ENCODE assay signal across 26 cellular contexts in the genomic region with DNA sequence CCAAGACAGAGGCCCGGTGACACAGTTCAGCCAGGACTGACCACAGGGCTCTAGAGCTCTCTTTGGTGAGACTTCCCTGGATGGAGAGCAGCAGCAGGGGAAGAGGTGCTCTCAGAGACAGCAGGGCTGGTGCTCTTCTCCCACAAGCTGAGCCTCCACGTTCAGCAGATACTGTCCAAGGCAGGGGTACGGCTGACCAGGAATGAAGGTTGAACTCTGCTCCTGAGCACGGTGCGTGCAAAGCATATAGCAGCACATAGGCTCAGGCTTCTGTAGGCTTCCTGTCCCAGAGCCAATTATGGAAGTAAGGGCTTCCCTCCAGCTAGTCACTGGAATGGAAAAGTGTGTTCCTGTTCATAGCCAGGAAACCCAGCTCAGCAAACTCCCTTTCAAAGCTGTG. TPM values are rescaled to one million over a fixed set of nuclear protein-coding genes. Genes with fewer than 3 reads are reported as not detected.
A peak's percentile ranks its signal among the peaks of the same experiment; 100 is the strongest.
DNase-seq lines count a peak whose midpoint lies in the region; FAIRE-seq and TF ChIP-seq lines count a peak whose summit lies in the region.
"Had no signal": no experiment of that assay in that cellular context is flagged by ENCODE, and none has a peak within 500 bp of the region (broad histone marks: within the 10 kb centered on the region; RNA-seq: fewer than 3 reads in every experiment).

No MANE protein-coding gene starts in this region.

- H2AFZ ChIP-seq in neuronal stem cell (ENCODE audit: low read length): no peak overlapping the region

- H2BK15ac ChIP-seq in neuronal stem cell (ENCODE audit: low read length): peak overlapping the region; percentile 2

- TF ChIP-seq CTCF in chondrocyte (IDR thresholded peaks at IDR 0.05) (no peak), kidney (IDR thresholded peaks at IDR 0.05; ENCODE audit: borderline replicate concordance, extremely low read depth, insufficient read depth) (no peak), spleen (IDR thresholded peaks at IDR 0.05 in 8 of 11, conservative IDR thresholded peaks at IDR 0.05 in 3 of 11) (no peak), testis (IDR thresholded peaks at IDR 0.05) (no peak), tibial artery (IDR thresholded peaks at IDR 0.05) (no peak)

- H3K23ac ChIP-seq in neuronal stem cell (ENCODE audit: low read depth, low read length, poor library complexity): no peak overlapping the region

- H3K4me3 Mint-ChIP-seq in chondrocyte (ENCODE audit: unreplicated experiment): no peak overlapping the region
- H3K4me3 Mint-ChIP-seq: CD14-positive monocyte; CD4-positive, alpha-beta T cell; CD8-positive, alpha-beta memory T cell had no signal

- TF ChIP-seq POLR2A in spleen (IDR thresholded peaks at IDR 0.05) (no peak), testis (IDR thresholded peaks at IDR 0.05) (no peak)

- no peaks in the 10 kb centered on the region for H3K9me3 Mint-ChIP-seq in chondrocyte (ENCODE audit: low read depth)
- H3K9me3 Mint-ChIP-seq: CD14-positive monocyte; CD4-positive, alpha-beta T cell; CD8-positive, alpha-beta memory T cell had no signal

- H3K9ac ChIP-seq in kidney (ENCODE audit: low read length in 2 of 2) (no peak overlapping the region), neuronal stem cell (ENCODE audit: low read depth, low read length, poor library complexity) (no peak overlapping the region)
- H3K9ac ChIP-seq: BLaER1 treated with 17β-estradiol and CSF1 and Interleukin-3, amounts not matched to agents 10 nM and 100 nM had no signal

- intact Hi-C loops in kidney (cut with DNase I): no loop called here
- intact Hi-C loops in spleen (cut with DNase I; ENCODE audit: low total_unique reads): no loop called here
- intact Hi-C loops in testis (cut with DNase I; ENCODE audit: low total_unique reads): no loop called here
- intact Hi-C loops in tibial artery (cut with DNase I; ENCODE audit: low total_unique reads): no loop called here

- H3K4me2 ChIP-seq in neuronal stem cell (ENCODE audit: insufficient read depth, low read length, poor library complexity, severe bottlenecking): no peak overlapping the region
- H3K4me2 ChIP-seq: A549; BLaER1 treated with 17β-estradiol and CSF1 and Interleukin-3, amounts not matched to agents 10 nM and 100 nM had no signal

- H2BK5ac ChIP-seq in neuronal stem cell (ENCODE audit: low read length): no peak overlapping the region

- no peaks in the 10 kb centered on the region for H3K36me3 ChIP-seq in kidney (ENCODE audit: control insufficient read depth in 1 of 2, insufficient read depth in 2 of 2, low read length in 2 of 2)
- H3K36me3 ChIP-seq in neuronal stem cell (replicated peaks in 1 of 2; ENCODE audit: control insufficient read depth in 2 of 2, insufficient read depth in 2 of 2, low read length in 2 of 2): no peaks in the 10 kb centered on the region
- no peaks in the 10 kb centered on the region for H3K36me3 ChIP-seq in spleen
- H3K36me3 ChIP-seq in testis (ENCODE audit: low read depth, missing control alignments): no peaks in the 10 kb centered on the region
- no peaks in the 10 kb centered on the region for H3K36me3 ChIP-seq in tibial artery
- H3K36me3 ChIP-seq: BE2C; BLaER1 treated with 17β-estradiol and CSF1 and Interleukin-3, amounts not matched to agents 10 nM and 100 nM had no signal

- no CpG with 5 or more reads among the region's 5 CpGs for WGBS in neuronal stem cell (ENCODE audit: extremely low coverage in 2 of 2, insufficient read length in 2 of 2, insufficient replicate concordance in 1 of 2), 2 donors
- WGBS in spleen, 5 donors: 42 to 82% (median 67%) methylated on average over 3 to 5 of the region's 5 CpGs
- WGBS in testis, 2 donors: 64 to 76% methylated on average over 5 of the region's 5 CpGs

- peak overlapping the region; percentile 2 for H3K18ac ChIP-seq in neuronal stem cell (ENCODE audit: low read length)

- H3K27me3 ChIP-seq in neuronal stem cell (ENCODE audit: control insufficient read depth in 3 of 3, insufficient read depth in 3 of 3, low read depth in 1 of 3, low read length in 3 of 3) (peaks cover 0 to 92% (median 9%) of the 10 kb centered on the region in 3 experiments), spleen (replicated peaks in 1 of 7) (peaks cover 0 to 62% (median 8%) of the 10 kb centered on the region in 7 donors), testis (no peaks in the 10 kb centered on the region), tibial artery (peaks cover 0 to 26% of the 10 kb centered on the region in 2 donors)
- H3K27me3 ChIP-seq: BE2C had no signal

- H3K4me3 ChIP-seq in kidney (ENCODE audit: low read length in 2 of 2) (no peak overlapping the region), neuronal stem cell (ENCODE audit: low read length in 2 of 2) (no peak overlapping the region), spleen (no peak overlapping the region), testis (no peak overlapping the region), tibial artery (no peak overlapping the region)
- H3K4me3 ChIP-seq: A549; BLaER1 treated with 17β-estradiol and CSF1 and Interleukin-3, amounts not matched to agents 10 nM and 100 nM; GM12878 had no signal

- H3K27me3 Mint-ChIP-seq in chondrocyte (ENCODE audit: low read depth): peaks cover 9% of the 10 kb centered on the region

- H2BK12ac ChIP-seq in neuronal stem cell (ENCODE audit: low read length): no peak overlapping the region

- no peak overlapping the region for H3K14ac ChIP-seq in neuronal stem cell (ENCODE audit: low read length)

- H4K8ac ChIP-seq in neuronal stem cell (ENCODE audit: low read depth, low read length): no peak overlapping the region

- H3K27ac ChIP-seq in kidney (ENCODE audit: low read depth in 2 of 2, low read length in 2 of 2) (no peak overlapping the region), neuronal stem cell (replicated peaks; ENCODE audit: low read length) (no peak overlapping the region), spleen (no peak overlapping the region), testis (no peak overlapping the region), tibial artery (no peak overlapping the region)
- H3K27ac ChIP-seq: BLaER1 treated with 17β-estradiol and CSF1 and Interleukin-3, amounts not matched to agents 10 nM and 100 nM had no signal

- H4K91ac ChIP-seq in neuronal stem cell (ENCODE audit: low read depth, low read length, poor library complexity): no peak overlapping the region

- no peak overlapping the region for H2BK120ac ChIP-seq in neuronal stem cell (ENCODE audit: low read depth, low read length)

- H3K9me3 ChIP-seq in kidney (ENCODE audit: control insufficient read depth in 1 of 2, low read length in 2 of 2) (no peaks in the 10 kb centered on the region), neuronal stem cell (replicated peaks in 1 of 2; ENCODE audit: control insufficient read depth in 2 of 2, insufficient read depth in 1 of 2, low read depth in 1 of 2, low read length in 2 of 2) (no peaks in the 10 kb centered on the region), spleen (no peaks in the 10 kb centered on the region), testis (no peaks in the 10 kb centered on the region), tibial artery (no peaks in the 10 kb centered on the region)
- H3K9me3 ChIP-seq: A549; BE2C; BLaER1 treated with 17β-estradiol and CSF1 and Interleukin-3, amounts not matched to agents 10 nM and 100 nM had no signal

- peaks cover 19% of the 10 kb centered on the region for H3K4me1 Mint-ChIP-seq in chondrocyte (ENCODE audit: low read depth)
- H3K4me1 Mint-ChIP-seq: CD14-positive monocyte; CD8-positive, alpha-beta memory T cell had no signal

- no peak overlapping the region for H3K4ac ChIP-seq in neuronal stem cell (ENCODE audit: low read length)

- DNase-seq in chondrocyte (ENCODE audit: low spot score) (peak; percentile 37), kidney (peak; percentile 28), neuronal stem cell (ENCODE audit: low spot score) (no peak), spleen (peak; percentile 33), testis (no peak), frontal cortex (ENCODE audit: low spot score in 2 of 2) (no peak), tibial artery (no peak)
- DNase-seq: 8988T; ACHN; AML-193; BE2C; CD4-positive, alpha-beta T cell; DMS 273 treated with DMSO at 0.1 percent for 48 hours; DMS79; EL; GDM1; GOT3; H7; HCEC 1CT had no signal

- H3K36me3 Mint-ChIP-seq in chondrocyte (ENCODE audit: low read depth): no peaks in the 10 kb centered on the region
- H3K36me3 Mint-ChIP-seq: CD14-positive monocyte; CD8-positive, alpha-beta memory T cell had no signal

- FAIRE-seq in kidney (lab: Jason Lieb, UNC) (no peak), frontal cortex (lab: Jason Lieb, UNC) (no peak)
- FAIRE-seq: A549, D721Med, GM12878, GM18507 had no signal

- no peak overlapping the region for H2AK5ac ChIP-seq in neuronal stem cell (ENCODE audit: low read depth, low read length)

- no peak overlapping the region for H3K27ac Mint-ChIP-seq in chondrocyte (ENCODE audit: unreplicated experiment)
- H3K27ac Mint-ChIP-seq: CD4-positive, alpha-beta T cell; CD8-positive, alpha-beta memory T cell had no signal

- H3K79me1 ChIP-seq in neuronal stem cell (ENCODE audit: low read depth, low read length): no peaks in the 10 kb centered on the region

- H3K4me1 ChIP-seq in kidney (ENCODE audit: control insufficient read depth in 1 of 2, insufficient read depth in 1 of 2, low read depth in 1 of 2, low read length in 2 of 2) (peaks cover 0 to 6% of the 10 kb centered on the region in 2 donors), neuronal stem cell (ENCODE audit: control insufficient read depth in 2 of 2, insufficient read depth in 1 of 2, low read depth in 1 of 2, low read length in 2 of 2) (peaks cover 0 to 25% of the 10 kb centered on the region in 2 donors), spleen (no peaks in the 10 kb centered on the region), testis (no peaks in the 10 kb centered on the region), tibial artery (peaks cover 0 to 6% (median 0%) of the 10 kb centered on the region in 4 donors)
- H3K4me1 ChIP-seq: BE2C had no signal

RNA-seq across cellular contexts. Expression of gene DMBX1, which starts 23.9 kb away (rescaled TPM):
- total RNA-seq in chondrocyte (not detected in 3 replicates), kidney (not detected), spleen (not detected), testis (1 to 10 TPM; 1.7 to 2.0 TPM), frontal cortex (not detected)
- polyA plus RNA-seq in kidney (ENCODE audit: insufficient read depth, low read depth, low replicate concordance) (not detected), spleen (not detected), testis (ENCODE audit: insufficient read depth, low read depth, low replicate concordance) (1.1 TPM)
- 0.15 TPM for polyA plus RNA-seq in neuronal stem cell (2013, experiment 1 of 2)
- polyA plus RNA-seq in neuronal stem cell (2013, experiment 2 of 2): 0.18 TPM
- total RNA-seq: CD4-positive, alpha-beta T cell; CD8-positive, alpha-beta memory T cell; GM12878 had no signal
- polyA plus RNA-seq: CD14-positive monocyte; CD8-positive, alpha-beta memory T cell had no signal

RNA-seq across cellular contexts. Expression of gene KNCN, which starts 37.9 kb away (rescaled TPM):
- total RNA-seq in chondrocyte (not detected in 3 replicates), kidney (not detected), spleen (not detected), testis (under 1 TPM; 0.43 to 0.47 TPM), frontal cortex (under 0.01 TPM)
- polyA plus RNA-seq in kidney (ENCODE audit: insufficient read depth, low read depth, low replicate concordance) (not detected), spleen (not detected), testis (ENCODE audit: insufficient read depth, low read depth, low replicate concordance) (4.0 TPM)
- polyA plus RNA-seq in neuronal stem cell (2013, experiment 1 of 2): not detected
- polyA plus RNA-seq in neuronal stem cell (2013, experiment 2 of 2): not detected
- total RNA-seq: CD4-positive, alpha-beta T cell; CD8-positive, alpha-beta memory T cell; GM12878; H7 had no signal
- polyA plus RNA-seq: A549; CD14-positive monocyte; CD8-positive, alpha-beta memory T cell; GM12878 had no signal

Comparison
In these comparisons a context has a peak if more than half of its experiments do, and no peak if none do; other contexts are left out.
1. DNase-seq: peak in chondrocyte (single experiment), kidney (single experiment) and spleen (single experiment); none in neuronal stem cell (single experiment), testis (single experiment), frontal cortex (0 of 2) and tibial artery (0 of 2).